ENCODE assay signal across 1 cellular context in the genomic region with DNA sequence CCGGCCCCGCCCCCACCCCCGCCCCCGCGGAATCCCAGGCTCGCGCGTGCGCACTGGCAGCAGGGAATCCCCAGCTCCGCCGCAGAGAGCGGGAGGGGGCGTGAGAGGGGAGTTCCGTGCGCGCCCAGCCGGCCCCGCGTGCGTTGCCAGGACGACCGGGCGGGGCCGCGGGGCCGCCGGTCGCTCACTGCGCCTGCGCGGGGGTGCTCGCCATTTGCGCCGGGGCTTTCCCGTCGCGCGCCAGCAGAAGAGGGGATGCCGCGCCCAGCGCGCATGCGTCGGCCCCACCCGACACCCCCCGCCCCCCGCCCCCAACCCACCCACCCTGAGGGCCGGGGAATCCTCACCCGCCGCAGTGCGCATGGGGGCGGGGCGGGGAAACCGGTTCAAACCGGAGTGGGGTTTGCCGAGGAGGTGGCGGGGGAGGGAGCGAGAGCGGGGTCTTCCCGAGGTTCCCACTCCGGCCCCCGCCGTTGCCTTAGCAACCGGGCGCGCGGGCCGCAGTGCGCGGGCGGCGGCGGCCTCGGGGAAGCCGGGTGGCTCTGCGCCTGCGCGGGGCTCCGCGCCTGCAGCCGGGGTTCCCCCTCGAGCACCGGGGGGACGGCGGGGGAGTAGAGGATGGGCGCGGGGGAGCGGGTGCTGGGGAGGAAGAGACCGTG.
A peak's percentile ranks its signal among the peaks of the same experiment; 100 is the strongest.
TF ChIP-seq lines count a peak whose summit lies in the region.

No MANE protein-coding gene starts in this region.

TF ChIP-seq in HepG2, 621 proteins besides CTCF, POLR2A, EP300 and RAD21 (continued from another document):
- TF ChIP-seq ZBTB14 (CRISPR knock-in tag; IDR thresholded peaks at IDR 0.05) (peak; percentile 24; the same call in 1 of the 2 replicates), KMT2A (CRISPR knock-in tag; IDR thresholded peaks at IDR 0.05) (no peak), ZNF180 (CRISPR knock-in tag; IDR thresholded peaks at IDR 0.05; ENCODE audit: borderline replicate concordance, low read depth) (no peak), HDAC1 (CRISPR knock-in tag; IDR thresholded peaks at IDR 0.05) (peak; percentile 52), BCL6 (CRISPR knock-in tag; IDR thresholded peaks at IDR 0.05) (no peak), ZFX (CRISPR knock-in tag; IDR thresholded peaks at IDR 0.05; ENCODE audit: low read depth) (no peak; the same call in 1 of the 2 replicates), ZNF546 (CRISPR knock-in tag; conservative IDR thresholded peaks at IDR 0.05) (no peak), CBX5 (CRISPR knock-in tag; IDR thresholded peaks at IDR 0.05; ENCODE audit: borderline replicate concordance) (no peak), PATZ1 (CRISPR knock-in tag; IDR thresholded peaks at IDR 0.05) (peak; percentile 88), TEAD3 (CRISPR knock-in tag; optimal IDR thresholded peaks at IDR 0.05; ENCODE audit: borderline replicate concordance) (no peak), MAZ (IDR thresholded peaks at IDR 0.05; ENCODE audit: borderline replicate concordance, low read depth, low read length) (peak; percentile 96), MAZ (CRISPR knock-in tag; IDR thresholded peaks at IDR 0.05; ENCODE audit: low read depth) (peak; percentile 91), RFXAP (CRISPR knock-in tag; IDR thresholded peaks at IDR 0.05; ENCODE audit: borderline replicate concordance) (no peak), RFX1 (IDR thresholded peaks at IDR 0.05) (peak; percentile 87), YY1 (IDR thresholded peaks at IDR 0.05; ENCODE audit: insufficient read depth, insufficient replicate concordance, low read depth, low read length) (peak; percentile 78), SNAPC5 (CRISPR knock-in tag; IDR thresholded peaks at IDR 0.05; ENCODE audit: borderline replicate concordance) (no peak), ZNF619 (CRISPR knock-in tag; IDR thresholded peaks at IDR 0.05) (no peak), HIVEP1 (CRISPR knock-in tag; IDR thresholded peaks at IDR 0.05) (peak; percentile 98), MAX (IDR thresholded peaks at IDR 0.05) (peak; percentile 69; the same call in 1 of the 2 replicates), HNRNPK (IDR thresholded peaks at IDR 0.05; ENCODE audit: low read depth, low read length, poor library complexity, severe bottlenecking) (peak; percentile 86), ISX (CRISPR knock-in tag; conservative IDR thresholded peaks at IDR 0.05) (no peak), NFE2 (CRISPR knock-in tag; IDR thresholded peaks at IDR 0.05) (no peak), HNRNPLL (IDR thresholded peaks at IDR 0.05; ENCODE audit: low read depth, low read length, poor library complexity, severe bottlenecking) (peak; percentile 70), NONO (IDR thresholded peaks at IDR 0.05) (no peak), NONO (CRISPR knock-in tag; conservative IDR thresholded peaks at IDR 0.05) (no peak), KDM2A (CRISPR knock-in tag; IDR thresholded peaks at IDR 0.05; ENCODE audit: borderline replicate concordance, low read depth) (0 out of 2 replicates have a peak, but pooled peaks have one; percentile 13), SIN3A (IDR thresholded peaks at IDR 0.05; ENCODE audit: borderline replicate concordance, low read depth, low read length) (peak; percentile 76; the same call in 1 of the 2 replicates), LCORL (IDR thresholded peaks at IDR 0.05) (no peak), LCORL (CRISPR knock-in tag; IDR thresholded peaks at IDR 0.05) (no peak), GABPB1 (CRISPR knock-in tag; IDR thresholded peaks at IDR 0.05) (peak; percentile 59; the same call in 1 of the 2 replicates)
- TF ChIP-seq, protein P1, sequence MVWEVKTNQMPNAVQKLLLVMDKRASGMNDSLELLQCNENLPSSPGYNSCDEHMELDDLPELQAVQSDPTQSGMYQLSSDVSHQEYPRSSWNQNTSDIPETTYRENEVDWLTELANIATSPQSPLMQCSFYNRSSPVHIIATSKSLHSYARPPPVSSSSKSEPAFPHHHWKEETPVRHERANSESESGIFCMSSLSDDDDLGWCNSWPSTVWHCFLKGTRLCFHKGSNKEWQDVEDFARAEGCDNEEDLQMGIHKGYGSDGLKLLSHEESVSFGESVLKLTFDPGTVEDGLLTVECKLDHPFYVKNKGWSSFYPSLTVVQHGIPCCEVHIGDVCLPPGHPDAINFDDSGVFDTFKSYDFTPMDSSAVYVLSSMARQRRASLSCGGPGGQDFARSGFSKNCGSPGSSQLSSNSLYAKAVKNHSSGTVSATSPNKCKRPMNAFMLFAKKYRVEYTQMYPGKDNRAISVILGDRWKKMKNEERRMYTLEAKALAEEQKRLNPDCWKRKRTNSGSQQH (CRISPR knock-in tag; IDR thresholded peaks at IDR 0.05; ENCODE audit: low read depth): 0 out of 2 replicates have a peak, but pooled peaks have one; percentile 55
- TF ChIP-seq, protein P2, sequence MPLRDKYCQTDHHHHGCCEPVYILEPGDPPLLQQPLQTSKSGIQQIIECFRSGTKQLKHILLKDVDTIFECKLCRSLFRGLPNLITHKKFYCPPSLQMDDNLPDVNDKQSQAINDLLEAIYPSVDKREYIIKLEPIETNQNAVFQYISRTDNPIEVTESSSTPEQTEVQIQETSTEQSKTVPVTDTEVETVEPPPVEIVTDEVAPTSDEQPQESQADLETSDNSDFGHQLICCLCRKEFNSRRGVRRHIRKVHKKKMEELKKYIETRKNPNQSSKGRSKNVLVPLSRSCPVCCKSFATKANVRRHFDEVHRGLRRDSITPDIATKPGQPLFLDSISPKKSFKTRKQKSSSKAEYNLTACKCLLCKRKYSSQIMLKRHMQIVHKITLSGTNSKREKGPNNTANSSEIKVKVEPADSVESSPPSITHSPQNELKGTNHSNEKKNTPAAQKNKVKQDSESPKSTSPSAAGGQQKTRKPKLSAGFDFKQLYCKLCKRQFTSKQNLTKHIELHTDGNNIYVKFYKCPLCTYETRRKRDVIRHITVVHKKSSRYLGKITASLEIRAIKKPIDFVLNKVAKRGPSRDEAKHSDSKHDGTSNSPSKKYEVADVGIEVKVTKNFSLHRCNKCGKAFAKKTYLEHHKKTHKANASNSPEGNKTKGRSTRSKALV (CRISPR knock-in tag; IDR thresholded peaks at IDR 0.05): no peak
- TF ChIP-seq, protein P3, sequence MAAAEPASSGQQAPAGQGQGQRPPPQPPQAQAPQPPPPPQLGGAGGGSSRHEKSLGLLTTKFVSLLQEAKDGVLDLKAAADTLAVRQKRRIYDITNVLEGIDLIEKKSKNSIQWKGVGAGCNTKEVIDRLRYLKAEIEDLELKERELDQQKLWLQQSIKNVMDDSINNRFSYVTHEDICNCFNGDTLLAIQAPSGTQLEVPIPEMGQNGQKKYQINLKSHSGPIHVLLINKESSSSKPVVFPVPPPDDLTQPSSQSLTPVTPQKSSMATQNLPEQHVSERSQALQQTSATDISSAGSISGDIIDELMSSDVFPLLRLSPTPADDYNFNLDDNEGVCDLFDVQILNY (CRISPR knock-in tag; conservative IDR thresholded peaks at IDR 0.05): 0 out of 2 replicates have a peak, but pooled peaks have one; percentile 29
- TF ChIP-seq, protein P4, sequence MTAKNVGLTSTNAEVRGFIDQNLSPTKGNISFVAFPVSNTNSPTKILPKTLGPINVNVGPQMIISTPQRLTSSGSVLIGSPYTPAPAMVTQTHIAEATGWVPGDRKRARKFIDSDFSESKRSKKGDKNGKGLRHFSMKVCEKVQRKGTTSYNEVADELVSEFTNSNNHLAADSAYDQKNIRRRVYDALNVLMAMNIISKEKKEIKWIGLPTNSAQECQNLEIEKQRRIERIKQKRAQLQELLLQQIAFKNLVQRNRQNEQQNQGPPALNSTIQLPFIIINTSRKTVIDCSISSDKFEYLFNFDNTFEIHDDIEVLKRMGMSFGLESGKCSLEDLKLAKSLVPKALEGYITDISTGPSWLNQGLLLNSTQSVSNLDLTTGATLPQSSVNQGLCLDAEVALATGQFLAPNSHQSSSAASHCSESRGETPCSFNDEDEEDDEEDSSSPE (CRISPR knock-in tag; IDR thresholded peaks at IDR 0.05): peak; percentile 43; the same call in 1 of the 2 replicates
- TF ChIP-seq, protein P5, sequence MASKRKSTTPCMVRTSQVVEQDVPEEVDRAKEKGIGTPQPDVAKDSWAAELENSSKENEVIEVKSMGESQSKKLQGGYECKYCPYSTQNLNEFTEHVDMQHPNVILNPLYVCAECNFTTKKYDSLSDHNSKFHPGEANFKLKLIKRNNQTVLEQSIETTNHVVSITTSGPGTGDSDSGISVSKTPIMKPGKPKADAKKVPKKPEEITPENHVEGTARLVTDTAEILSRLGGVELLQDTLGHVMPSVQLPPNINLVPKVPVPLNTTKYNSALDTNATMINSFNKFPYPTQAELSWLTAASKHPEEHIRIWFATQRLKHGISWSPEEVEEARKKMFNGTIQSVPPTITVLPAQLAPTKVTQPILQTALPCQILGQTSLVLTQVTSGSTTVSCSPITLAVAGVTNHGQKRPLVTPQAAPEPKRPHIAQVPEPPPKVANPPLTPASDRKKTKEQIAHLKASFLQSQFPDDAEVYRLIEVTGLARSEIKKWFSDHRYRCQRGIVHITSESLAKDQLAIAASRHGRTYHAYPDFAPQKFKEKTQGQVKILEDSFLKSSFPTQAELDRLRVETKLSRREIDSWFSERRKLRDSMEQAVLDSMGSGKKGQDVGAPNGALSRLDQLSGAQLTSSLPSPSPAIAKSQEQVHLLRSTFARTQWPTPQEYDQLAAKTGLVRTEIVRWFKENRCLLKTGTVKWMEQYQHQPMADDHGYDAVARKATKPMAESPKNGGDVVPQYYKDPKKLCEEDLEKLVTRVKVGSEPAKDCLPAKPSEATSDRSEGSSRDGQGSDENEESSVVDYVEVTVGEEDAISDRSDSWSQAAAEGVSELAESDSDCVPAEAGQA (IDR thresholded peaks at IDR 0.05; ENCODE audit: low read depth): 0 out of 2 replicates have a peak, but pooled peaks have one; percentile 36
- TF ChIP-seq, protein P5 (CRISPR knock-in tag; IDR thresholded peaks at IDR 0.05; ENCODE audit: borderline replicate concordance): no peak
TF ChIP-seq in HepG2: peak in this region for 26.
